Comparison of ENCODE assay signal across 13 cellular contexts in genomic region chr3:45154641-45155147, GRCh38. TPM values are rescaled to one million over a fixed set of nuclear protein-coding genes. Genes with fewer than 3 reads are reported as not detected.
DNase-seq lines count a peak whose midpoint lies in the region; ATAC-seq, FAIRE-seq and TF ChIP-seq lines count a peak whose summit lies in the region.
"Had no signal": no experiment of that assay in that cellular context is flagged by ENCODE, and none has a peak within 500 bp of the region (broad histone marks: within the 10 kb centered on the region; RNA-seq: fewer than 3 reads in every experiment).

No MANE protein-coding gene starts in this region.

- peak overlapping the region; percentile 85 for H3K27ac ChIP-seq in PC-9
- no peak overlapping the region for H3K27ac ChIP-seq in K562 (ENCODE audit: extremely low read depth, low read depth, low read length)
- no peak overlapping the region for H3K27ac ChIP-seq in H9 (ENCODE audit: insufficient read length, low read depth, low read length)

- FAIRE-seq in K562 (lab: Jason Lieb, UNC), result no peak

- H3K14ac ChIP-seq in H9 (ENCODE audit: insufficient read depth, low read length), result no peak overlapping the region

- ATAC-seq in K562, result peak; percentile 58
- no peak for ATAC-seq in activated naive CD8-positive, alpha-beta T cell treated with anti-CD3 and anti-CD28 coated beads, Interleukin-2, amount 50 U/mL, for 24 hours
- ATAC-seq in WTC11, result no peak
- ATAC-seq: stimulated activated naive CD8-positive, alpha-beta T cell treated with anti-CD3 and anti-CD28 coated beads, Interleukin-15, Interleukin-2, amounts not matched to agents 100 U/mL and 50 U/mL, for 24 hours had no signal

- CTCF ChIA-PET in PC-9 (lab: Charles Lee), result interaction anchor here (0.8 kb wide), 1 partner anchor 56 kb away, joined by 5 read pairs; no protein-coding TSS in a partner anchor
- CTCF ChIA-PET in K562 (lab: Yijun Ruan, JAX; ENCODE audit: low intra/inter-chr PET ratio), result no interaction called here
- CTCF ChIA-PET in WTC11 (lab: Charles Lee), result interaction anchor here (1.2 kb wide), 2 partner anchors 56 to 114 kb away, joined by 3 to 9 read pairs; no protein-coding TSS in a partner anchor

- H3K36me3 ChIP-seq in PC-9 (ENCODE audit: low read depth) (0 out of 2 replicates have a peak, but pooled peaks cover 3% of the 10 kb centered on the region), K562 (ENCODE audit: control insufficient read depth, insufficient read depth, low read length) (no peaks in the 10 kb centered on the region)

- H3K4me2 ChIP-seq in PC-9 (peak overlapping the region; percentile 42), K562 (ENCODE audit: insufficient read depth, low read length) (no peak overlapping the region), H9 (ENCODE audit: insufficient read depth, insufficient read length, low read length) (no peak overlapping the region)

- H2BK20ac ChIP-seq in H9 (ENCODE audit: low read depth, low read length, poor library complexity, severe bottlenecking), result no peak overlapping the region

- H3K27ac Mint-ChIP-seq in activated naive CD8-positive, alpha-beta T cell treated with anti-CD3 and anti-CD28 coated beads, Interleukin-2, amount 50 U/mL, for 24 hours, result no peak overlapping the region
- peak overlapping the region in 1 of 3 experiments; percentile 73; a peak in 1 of 7 replicates for H3K27ac Mint-ChIP-seq in H9
- H3K27ac Mint-ChIP-seq in WTC11, result no peak overlapping the region

- H3K79me2 ChIP-seq in PC-9 (ENCODE audit: low read depth) (no peaks in the 10 kb centered on the region), K562 (ENCODE audit: control insufficient read depth, insufficient read depth, low read length) (no peaks in the 10 kb centered on the region), H9 (ENCODE audit: insufficient read depth, low read length) (no peaks in the 10 kb centered on the region)

- H3K9me2 ChIP-seq in PC-9 (ENCODE audit: insufficient read depth), result no peaks in the 10 kb centered on the region

- H3K4ac ChIP-seq in H9 (ENCODE audit: low read depth, low read length), result no peak overlapping the region

- no peak overlapping the region for H2AK5ac ChIP-seq in H9 (ENCODE audit: insufficient read length, low read length)

- POLR2A ChIA-PET in PC-9 (lab: Charles Lee; ENCODE audit: unreplicated experiment) (interaction anchor here (0.5 to 0.7 kb wide), 4 partner anchors 8 to 37 kb away, joined by 3 to 7 read pairs (median 4); no protein-coding TSS in a partner anchor), K562 (lab: Yijun Ruan, JAX) (interaction anchor here (0.6 to 4.5 kb wide), 13 partner anchors 9 to 304 kb away, joined by 3 to 28 read pairs (median 3); no protein-coding TSS in a partner anchor), WTC11 (lab: Charles Lee) (no interaction called here)

- BruUV-seq in PC-9 (replicated peaks; lab: Mats Ljungman, UMichigan) (no TSS peak), K562 (replicated peaks; lab: Mats Ljungman, UMichigan) (no TSS peak)

- in situ Hi-C loops in K562 (cut with MboI), result no loop called here

- H4K5ac ChIP-seq in H9 (ENCODE audit: insufficient read length, low read depth, low read length), result no peak overlapping the region

- intact Hi-C loops in PC-9 (cut with micrococcal nuclease; ENCODE audit: unreplicated experiment) (no loop called here), K562 (cut with micrococcal nuclease) (no loop called here)

- no peak overlapping the region for H3K23ac ChIP-seq in H9 (ENCODE audit: insufficient read length, low read depth, low read length)

- no peaks in the 10 kb centered on the region for H3K23me2 ChIP-seq in H9 (ENCODE audit: insufficient read length, low read depth, low read length, poor library complexity, severe bottlenecking)

- no peak overlapping the region for H3T11ph ChIP-seq in H9 (ENCODE audit: low read length)

- peaks cover 34% of the 10 kb centered on the region for H3F3A ChIP-seq in PC-9 (ENCODE audit: insufficient read depth, low read depth)

- WGBS in K562 (ENCODE audit: insufficient coverage, low coverage, missing lambda C conversion rate), result 25% methylated on average over 6 of the region's 6 CpGs
- no CpG with 5 or more reads among the region's 6 CpGs for WGBS in H9 (ENCODE audit: extremely low coverage, insufficient read length, low lambda C conversion rate)

- H3K36me3 Mint-ChIP-seq in activated naive CD8-positive, alpha-beta T cell treated with anti-CD3 and anti-CD28 coated beads, Interleukin-2, amount 50 U/mL, for 24 hours (ENCODE audit: low read depth), result peaks cover 3% of the 10 kb centered on the region
- H3K36me3 Mint-ChIP-seq in H9 (ENCODE audit: insufficient read depth in 1 of 3, low read depth in 3 of 3), result peaks cover 0 to 6% (median 6%) of the 10 kb centered on the region in 3 experiments; a peak in 4 of 7 replicates
- no peaks in the 10 kb centered on the region for H3K36me3 Mint-ChIP-seq in WTC11

- no peaks in the 10 kb centered on the region for H3K79me1 ChIP-seq in H9 (ENCODE audit: insufficient read depth, low read depth, low read length, poor library complexity, severe bottlenecking)

- no peak for TF ChIP-seq RAD21 in K562 (CRISPR knock-in tag; conservative IDR thresholded peaks at IDR 0.05 in 1 of 2, IDR thresholded peaks at IDR 0.05 in 1 of 2)

- TF ChIP-seq CTCF in PC-9 (conservative IDR thresholded peaks at IDR 0.05), result no peak
- no peak for TF ChIP-seq CTCF in K562 (IDR thresholded peaks at IDR 0.05 in 2 of 3, conservative IDR thresholded peaks at IDR 0.05 in 1 of 3; ENCODE audit: insufficient read depth in 2 of 3, low read depth in 1 of 3, low read length in 3 of 3)
- TF ChIP-seq CTCF in H9 (conservative IDR thresholded peaks at IDR 0.05), result no peak
- no peak for TF ChIP-seq CTCF in WTC11 (IDR thresholded peaks at IDR 0.05)

- H3K27me3 Mint-ChIP-seq in activated naive CD8-positive, alpha-beta T cell treated with anti-CD3 and anti-CD28 coated beads, Interleukin-2, amount 50 U/mL, for 24 hours, result peaks cover 13% of the 10 kb centered on the region
- H3K27me3 Mint-ChIP-seq in H9 (ENCODE audit: low read depth) (peaks cover 10% of the 10 kb centered on the region), WTC11 (ENCODE audit: low read depth) (no peaks in the 10 kb centered on the region; the same call in 1 of the 2 replicates)

- H3K27me3 ChIP-seq in PC-9 (ENCODE audit: insufficient read depth, low read depth), result no peaks in the 10 kb centered on the region
- no peaks in the 10 kb centered on the region for H3K27me3 ChIP-seq in K562 (ENCODE audit: control insufficient read depth in 2 of 2, insufficient read depth in 2 of 2, low read length in 2 of 2)
- H3K27me3 ChIP-seq in H9 (ENCODE audit: insufficient read depth, low read length), result no peaks in the 10 kb centered on the region

- H2BK12ac ChIP-seq in H9 (ENCODE audit: insufficient read length, low read depth, low read length), result no peak overlapping the region

- peaks cover 4% of the 10 kb centered on the region; the same call in 1 of the 2 replicates for H3K9me3 ChIP-seq in PC-9 (ENCODE audit: insufficient read depth, low read depth)
- peaks cover 4% of the 10 kb centered on the region for H3K9me3 ChIP-seq in K562 (replicated peaks; ENCODE audit: control insufficient read depth, insufficient read depth, low read depth, low read length)
- H3K9me3 ChIP-seq in H9 (ENCODE audit: control insufficient read depth, low read depth, low read length), result no peaks in the 10 kb centered on the region

- H3K56ac ChIP-seq in H9 (ENCODE audit: insufficient read length, low read depth, low read length), result no peak overlapping the region

- no peak for TF ChIP-seq POLR2A in K562 (conservative IDR thresholded peaks at IDR 0.05)

- no peaks in the 10 kb centered on the region for H3K4me1 Mint-ChIP-seq in activated naive CD8-positive, alpha-beta T cell treated with anti-CD3 and anti-CD28 coated beads, Interleukin-2, amount 50 U/mL, for 24 hours
- H3K4me1 Mint-ChIP-seq in H9 (no peaks in the 10 kb centered on the region), WTC11 (no peaks in the 10 kb centered on the region)

- H3K9ac ChIP-seq in K562 (ENCODE audit: insufficient read depth in 1 of 2, low read depth in 2 of 2, low read length in 2 of 2), result no peak overlapping the region
- H3K9ac ChIP-seq in H9 (ENCODE audit: extremely low read depth, insufficient read length, low read length), result no peak overlapping the region

- no peak overlapping the region for H3K18ac ChIP-seq in H9 (ENCODE audit: insufficient read length, low read depth, low read length)

- H2BK120ac ChIP-seq in H9 (ENCODE audit: low read depth, low read length, poor library complexity, severe bottlenecking), result no peak overlapping the region

- H3K4me3 ChIP-seq in PC-9, result no peak overlapping the region
- no peak overlapping the region for H3K4me3 ChIP-seq in K562

- H4K20me1 ChIP-seq in PC-9 (ENCODE audit: insufficient read depth) (no peaks in the 10 kb centered on the region), K562 (replicated peaks; ENCODE audit: control insufficient read depth, insufficient read depth, low read length) (no peaks in the 10 kb centered on the region), H9 (ENCODE audit: control insufficient read depth, insufficient read depth, insufficient read length) (no peaks in the 10 kb centered on the region)

- DNase-seq in EL, result peak; percentile 61
- peak; percentile 52 to 93 for DNase-seq in PC-9
- no peak for DNase-seq in K562 (ENCODE audit: extremely low read depth in 1 of 4, low spot score in 3 of 4)
- peak; percentile 83 for DNase-seq in kidney glomerular epithelial cell (lab: John Stamatoyannopoulos, UW)
- DNase-seq in NAMALWA (ENCODE audit: low spot score), result no peak
- DNase-seq in activated naive CD8-positive, alpha-beta T cell treated with anti-CD3 and anti-CD28 coated beads, Interleukin-2, amount 50 U/mL, for 24 hours, result no peak
- DNase-seq in H9, result no peak
- DNase-seq in WTC11 (ENCODE audit: low spot score), result no peak
- DNase-seq: activated naive CD4-positive, alpha-beta T cell; DMS53; effector CD8-positive, alpha-beta T cell; H7; stimulated activated naive CD8-positive, alpha-beta T cell treated with anti-CD3 and anti-CD28 coated beads, Interleukin-15, Interleukin-2, amounts not matched to agents 100 U/mL and 50 U/mL, for 24 hours had no signal

- H2BK15ac ChIP-seq in H9 (ENCODE audit: low read depth, low read length), result no peak overlapping the region

- H2BK5ac ChIP-seq in H9 (ENCODE audit: insufficient read length, low read length), result no peak overlapping the region

- no peaks in the 10 kb centered on the region for H3K9me1 ChIP-seq in K562 (ENCODE audit: control insufficient read depth, insufficient read depth, low read length)

- H3K4me1 ChIP-seq in PC-9 (replicated peaks; ENCODE audit: insufficient read depth) (peaks cover 42% of the 10 kb centered on the region), K562 (replicated peaks in 1 of 2; ENCODE audit: control insufficient read depth in 2 of 2, insufficient read depth in 2 of 2, low read length in 2 of 2) (peaks cover 0 to 18% of the 10 kb centered on the region in 2 experiments; a peak in 3 of 5 replicates), H9 (ENCODE audit: insufficient read depth, low read length) (no peaks in the 10 kb centered on the region)

- no peak overlapping the region for H4K91ac ChIP-seq in H9 (ENCODE audit: insufficient read length, low read depth, low read length)

- H3K9me3 Mint-ChIP-seq in activated naive CD8-positive, alpha-beta T cell treated with anti-CD3 and anti-CD28 coated beads, Interleukin-2, amount 50 U/mL, for 24 hours, result peaks cover 15% of the 10 kb centered on the region
- H3K9me3 Mint-ChIP-seq in H9 (peaks cover 6 to 11% of the 10 kb centered on the region in 2 experiments; a peak in 3 of 5 replicates), WTC11 (peaks cover 13% of the 10 kb centered on the region)

- no peak overlapping the region for H3K4me3 Mint-ChIP-seq in activated naive CD8-positive, alpha-beta T cell treated with anti-CD3 and anti-CD28 coated beads, Interleukin-2, amount 50 U/mL, for 24 hours
- H3K4me3 Mint-ChIP-seq in H9, result no peak overlapping the region
- H3K4me3 Mint-ChIP-seq in WTC11, result no peak overlapping the region

- TF ChIP-seq EP300 in K562 (IDR thresholded peaks at IDR 0.05; ENCODE audit: low read length), result no peak

- 0 out of 2 replicates have a peak overlapping the region, but pooled peaks have one; percentile 7 for H2AFZ ChIP-seq in PC-9
- peak overlapping the region; percentile 68 for H2AFZ ChIP-seq in K562 (ENCODE audit: low read depth, low read length)
- no peak overlapping the region for H2AFZ ChIP-seq in H9 (ENCODE audit: low read length)

- H4K8ac ChIP-seq in H9 (replicated peaks; ENCODE audit: insufficient read length, low read depth, low read length), result no peak overlapping the region

RNA-seq across cellular contexts. Expression of gene CDCP1, which starts 8.5 kb away (rescaled TPM):
- total RNA-seq in PC-9 (2021) (75.7 and 85.0 TPM in 2 replicates), K562 (2014; rRNA removed) (5.2 and 6.4 TPM in 2 replicates), K562 (2014; rRNA removed; fragmentation: Illumina TruSeq; extraction: Trizol) (5.5 and 6.5 TPM in 2 replicates), K562 (2015; rRNA removed; fragmentation: Illumina TruSeq; extraction: Trizol) (5.0 and 5.1 TPM in 2 replicates), K562 (2021) (13.9 and 16.4 TPM in 2 replicates), H9 (2021) (12.9 and 14.1 TPM in 2 replicates), WTC11 (2021) (13.4 to 14.6 TPM (median 13.5 TPM) in 3 replicates)
- 51.7 and 78.6 TPM in 2 replicates for total RNA-seq in K562 (2011; cell fraction: chromatin; rRNA removed; ENCODE audit: low replicate concordance)
- 37.6 and 51.9 TPM in 2 replicates for total RNA-seq in K562 (2011; cell fraction: nucleolus; rRNA removed)
- 53.8 and 71.8 TPM in 2 replicates for total RNA-seq in K562 (2011; cell fraction: nucleoplasm; rRNA removed)
- polyA plus RNA-seq in K562 (2011; rRNA removed) (13.9 and 14.5 TPM in 2 replicates), K562 (2014; fragmentation: Illumina TruSeq; extraction: Trizol) (9.8 and 11.2 TPM in 2 replicates), K562 (2014; fragmentation: Nextera tagmentation; extraction: Ambion mirVana) (1 to 10 TPM; 3.9 to 4.8 TPM), K562 (2014; rRNA removed) (5.1 and 6.0 TPM in 2 replicates)
- 15.2 and 15.5 TPM in 2 replicates for polyA plus RNA-seq in K562 (2011; cell fraction: cytosol; rRNA removed)
- 13.1 and 19.9 TPM in 2 replicates for polyA plus RNA-seq in K562 (2011; cell fraction: nucleus; rRNA removed)
- 10.4 and 16.8 TPM in 2 replicates for polyA plus RNA-seq in K562 (2012)
- 18.4 and 20.2 TPM in 2 replicates for polyA minus RNA-seq in K562 (2011; rRNA and poly(A)+ RNA removed)
- 19.9 and 20.8 TPM in 2 replicates for polyA minus RNA-seq in K562 (2011; cell fraction: cytosol; rRNA and poly(A)+ RNA removed)
- 7.9 and 14.8 TPM in 2 replicates for polyA minus RNA-seq in K562 (2011; cell fraction: nucleus; rRNA and poly(A)+ RNA removed)

Comparison
In these comparisons a context has a peak if more than half of its experiments do, and no peak if none do; other contexts are left out.
1. DNase-seq: peak in EL (single experiment), PC-9 (2 of 2) and kidney glomerular epithelial cell (single experiment); none in K562 (0 of 4), NAMALWA (single experiment), activated naive CD8-positive, alpha-beta T cell treated with anti-CD3 and anti-CD28 coated beads, Interleukin-2, amount 50 U/mL, for 24 hours (single experiment), H9 (single experiment) and WTC11 (single experiment).